Comparison of ENCODE assay signal across 8 cellular contexts in genomic region chr3:104564045-104564643, GRCh38.
DNase-seq lines count a peak whose midpoint lies in the region; FAIRE-seq and TF ChIP-seq lines count a peak whose summit lies in the region.

No MANE protein-coding gene starts in this region.

- TF ChIP-seq POLR2A in H54 (IDR thresholded peaks at IDR 0.05; ENCODE audit: low read depth, low read length) = no peak

- DNase-seq in A172 (ENCODE audit: low spot score) (peak; percentile 63), GM10266 (ENCODE audit: extremely low spot score) (no peak), RKO (ENCODE audit: low spot score) (peak; percentile 23), glomerular visceral epithelial cell (ENCODE audit: extremely low spot score) (peak; percentile 16), H54 (ENCODE audit: insufficient read length, low spot score) (no peak), ecto neural progenitor cell (ENCODE audit: low spot score) (no peak)
- peak; percentile 23 for DNase-seq in activated T-helper 9 cell treated with anti-CD3 and anti-CD28 coated beads, Interleukin-2, amount 50 U/mL, for 16 hours (ENCODE audit: low read depth)
- DNase-seq in stimulated activated CD4-positive, alpha-beta T cell treated with anti-CD3 and anti-CD28 coated beads, Interleukin-15, amount 100 ng/mL, for 48 hours (ENCODE audit: low read depth in 2 of 2) = peak; percentile 30 to 39

- FAIRE-seq in H54 (lab: Jason Lieb, UNC) = no peak

- TF ChIP-seq CTCF in GM10266 (IDR thresholded peaks at IDR 0.05; ENCODE audit: control insufficient read depth, insufficient read depth, low read depth, missing control alignments) = peak; percentile 41

Comparison
In these comparisons a context has a peak if more than half of its experiments do, and no peak if none do; other contexts are left out.
1. DNase-seq: peak in A172 (single experiment), RKO (single experiment), activated T-helper 9 cell treated with anti-CD3 and anti-CD28 coated beads, Interleukin-2, amount 50 U/mL, for 16 hours (single experiment), glomerular visceral epithelial cell (single experiment) and stimulated activated CD4-positive, alpha-beta T cell treated with anti-CD3 and anti-CD28 coated beads, Interleukin-15, amount 100 ng/mL, for 48 hours (2 of 2); none in GM10266 (single experiment), H54 (single experiment) and ecto neural progenitor cell (single experiment).